In genomic region chr7:27183682-27184341, GRCh38 we compare ENCODE assay signal across 1 cellular context.
TF ChIP-seq lines count a peak whose summit lies in the region.

No MANE protein-coding gene starts in this region.

TF ChIP-seq in GM12878, 131 proteins besides CTCF, POLR2A, EP300 and RAD21:
- TF ChIP-seq GATAD2B (conservative IDR thresholded peaks at IDR 0.05; ENCODE audit: low read depth): no peak
- TF ChIP-seq ZNF207 (IDR thresholded peaks at IDR 0.05; ENCODE audit: borderline replicate concordance): no peak
